Comparison of ENCODE assay signal across 11 cellular contexts in the genomic region with DNA sequence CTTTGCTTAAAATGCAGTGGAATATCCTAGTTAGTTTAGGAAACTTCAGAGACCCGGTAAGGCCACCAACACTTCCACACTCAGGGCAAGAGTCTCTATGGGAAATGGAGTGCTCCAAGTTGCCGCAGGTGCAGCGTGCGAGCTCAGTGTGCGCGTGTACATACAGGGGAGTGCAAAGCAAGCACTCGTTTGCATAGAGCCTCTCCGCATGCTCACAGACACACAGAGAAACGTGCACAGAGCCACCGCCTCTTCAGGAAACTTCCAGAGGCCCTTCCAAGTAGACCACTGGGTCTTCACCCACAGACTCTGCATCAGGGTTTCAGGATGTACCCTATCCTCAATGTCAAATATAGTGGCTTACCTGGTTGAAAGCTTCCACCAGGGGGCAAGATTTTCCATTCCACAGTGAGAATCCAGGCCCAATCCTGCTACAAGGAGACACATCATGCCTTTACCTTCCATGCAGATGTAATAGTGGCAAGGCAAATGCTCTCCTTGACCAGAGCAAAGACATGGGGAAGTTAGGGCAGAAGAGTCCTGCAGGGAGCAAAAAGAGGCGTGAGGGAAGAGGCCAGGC.
DNase-seq lines count a peak whose midpoint lies in the region; ATAC-seq and TF ChIP-seq lines count a peak whose summit lies in the region.
"Had no signal": no experiment of that assay in that cellular context is flagged by ENCODE, and none has a peak within 500 bp of the region (broad histone marks: within the 10 kb centered on the region; RNA-seq: fewer than 3 reads in every experiment).

No MANE protein-coding gene starts in this region.

- H3K4me3 Mint-ChIP-seq in activated naive CD8-positive, alpha-beta T cell treated with anti-CD3 and anti-CD28 coated beads for 36 hours: no peak overlapping the region
- H3K4me3 Mint-ChIP-seq: CD4-positive, alpha-beta memory T cell had no signal

- H3K27me3 ChIP-seq in iPS DF 6.9 (ENCODE audit: control insufficient read depth, insufficient read depth, low read length): no peaks in the 10 kb centered on the region
- no peaks in the 10 kb centered on the region for H3K27me3 ChIP-seq in gastroesophageal sphincter

- peak; percentile 3 for TF ChIP-seq CTCF in AG09309 (IDR thresholded peaks at IDR 0.05; ENCODE audit: control insufficient read depth, insufficient read depth, low read depth, low read length, missing control alignments)
- TF ChIP-seq CTCF in GM12873 (IDR thresholded peaks at IDR 0.05; ENCODE audit: insufficient read depth, low read depth, low read length, missing control alignments): peak; percentile 47
- no peak for TF ChIP-seq CTCF in gastroesophageal sphincter (IDR thresholded peaks at IDR 0.05)

- H3K9me3 ChIP-seq in iPS DF 6.9 (ENCODE audit: control insufficient read depth, insufficient read depth, low read length): no peaks in the 10 kb centered on the region
- no peaks in the 10 kb centered on the region for H3K9me3 ChIP-seq in gastroesophageal sphincter
- H3K9me3 ChIP-seq: neutrophil had no signal

- H3K4me3 ChIP-seq in AG09309 (ENCODE audit: control insufficient read depth, low read depth, low read length) (no peak overlapping the region), iPS DF 6.9 (ENCODE audit: low read length) (no peak overlapping the region), gastroesophageal sphincter (no peak overlapping the region)
- H3K4me3 ChIP-seq: SK-N-MC had no signal

- ATAC-seq in left colon: no peak
- ATAC-seq in gastroesophageal sphincter: no peak
- no peak for ATAC-seq in HG03280 (IDR thresholded peaks at IDR 0.05; ENCODE audit: unreplicated experiment)

- H3K36me3 Mint-ChIP-seq in activated naive CD8-positive, alpha-beta T cell treated with anti-CD3 and anti-CD28 coated beads for 36 hours: no peaks in the 10 kb centered on the region
- H3K36me3 Mint-ChIP-seq: CD4-positive, alpha-beta memory T cell had no signal

- no peaks in the 10 kb centered on the region for H3K27me3 Mint-ChIP-seq in activated naive CD8-positive, alpha-beta T cell treated with anti-CD3 and anti-CD28 coated beads for 36 hours
- H3K27me3 Mint-ChIP-seq: CD4-positive, alpha-beta memory T cell had no signal

- no CpG with 5 or more reads among the region's 11 CpGs for WGBS in iPS DF 6.9 (ENCODE audit: insufficient coverage, insufficient read length)
- 83 to 100% methylated on average over 3 to 6 of the region's 11 CpGs for WGBS in gastroesophageal sphincter (ENCODE audit: low coverage in 1 of 2), 2 donors

- no peak overlapping the region for H3K27ac Mint-ChIP-seq in activated naive CD8-positive, alpha-beta T cell treated with anti-CD3 and anti-CD28 coated beads for 36 hours
- H3K27ac Mint-ChIP-seq: CD4-positive, alpha-beta memory T cell had no signal

- TF ChIP-seq EP300 in gastroesophageal sphincter (IDR thresholded peaks at IDR 0.05): no peak

- H3K9me3 Mint-ChIP-seq in activated naive CD8-positive, alpha-beta T cell treated with anti-CD3 and anti-CD28 coated beads for 36 hours: no peaks in the 10 kb centered on the region
- H3K9me3 Mint-ChIP-seq: CD4-positive, alpha-beta memory T cell had no signal

- H3K27ac ChIP-seq in iPS DF 6.9 (ENCODE audit: low read length) (no peak overlapping the region), gastroesophageal sphincter (no peak overlapping the region)
- H3K27ac ChIP-seq: neutrophil, SK-N-MC had no signal

- no peaks in the 10 kb centered on the region for H3K4me1 Mint-ChIP-seq in activated naive CD8-positive, alpha-beta T cell treated with anti-CD3 and anti-CD28 coated beads for 36 hours
- H3K4me1 Mint-ChIP-seq: CD4-positive, alpha-beta memory T cell had no signal

- TF ChIP-seq POLR2A in gastroesophageal sphincter (IDR thresholded peaks at IDR 0.05): no peak

- no peaks in the 10 kb centered on the region for H3K36me3 ChIP-seq in iPS DF 6.9 (ENCODE audit: control insufficient read depth, insufficient read depth, low read length)
- H3K36me3 ChIP-seq in gastroesophageal sphincter: no peaks in the 10 kb centered on the region
- H3K36me3 ChIP-seq: neutrophil had no signal

- intact Hi-C loops in left colon (cut with DNase I, micrococcal nuclease): no loop called here

- peaks cover 3% of the 10 kb centered on the region for H3K4me1 ChIP-seq in iPS DF 6.9 (ENCODE audit: control insufficient read depth, insufficient read depth, low read length)
- H3K4me1 ChIP-seq in gastroesophageal sphincter: peaks cover 0 to 8% (median 0%) of the 10 kb centered on the region in 3 donors

- DNase-seq in AG09309 (ENCODE audit: low read depth): no peak
- peak; percentile 16 for DNase-seq in NCI-H69 (lab: John Stamatoyannopoulos, UW)
- DNase-seq in iPS DF 6.9 (ENCODE audit: low read depth, low spot score): peak; percentile 33
- no peak for DNase-seq in left colon
- DNase-seq in activated naive CD8-positive, alpha-beta T cell treated with anti-CD3 and anti-CD28 coated beads for 36 hours: no peak
- DNase-seq: CD4-positive, alpha-beta memory T cell had no signal

Comparison
In these comparisons a context has a peak if more than half of its experiments do, and no peak if none do; other contexts are left out.
1. DNase-seq: peak in NCI-H69 (single experiment) and iPS DF 6.9 (single experiment); none in AG09309 (single experiment), left colon (0 of 2) and activated naive CD8-positive, alpha-beta T cell treated with anti-CD3 and anti-CD28 coated beads for 36 hours (single experiment).
2. CTCF ChIP-seq: peak in AG09309 (single experiment) and GM12873 (single experiment); none in gastroesophageal sphincter (0 of 4).